1 cellular context compared by ENCODE assay signal in genomic region chr1:175019524-175019923, GRCh38.
TF ChIP-seq lines count a peak whose summit lies in the region.

No MANE protein-coding gene starts in this region.

TF ChIP-seq in K562, 482 proteins besides CTCF, POLR2A, EP300 and RAD21 (continues in another document):
- TF ChIP-seq ATF1 (CRISPR knock-in tag; IDR thresholded peaks at IDR 0.05) (no peak), ATF1 (tag; IDR thresholded peaks at IDR 0.05) (no peak), TEAD4 (IDR thresholded peaks at IDR 0.05; ENCODE audit: low read length) (no peak), TEAD4 (CRISPR knock-in tag; IDR thresholded peaks at IDR 0.05; ENCODE audit: borderline replicate concordance) (no peak), ID3 (CRISPR knock-in tag; IDR thresholded peaks at IDR 0.05) (no peak), ID3 (tag; IDR thresholded peaks at IDR 0.05) (no peak), RBM17 (IDR thresholded peaks at IDR 0.05; ENCODE audit: borderline replicate concordance, low read depth, low read length) (no peak), ZNF197 (CRISPR knock-in tag; IDR thresholded peaks at IDR 0.05; ENCODE audit: low read depth) (no peak), ARID1B (IDR thresholded peaks at IDR 0.05) (0 out of 2 replicates have a peak, but pooled peaks have one; percentile 31), PKNOX1 (IDR thresholded peaks at IDR 0.05) (peak; percentile 93), ZNF121 (CRISPR knock-in tag; conservative IDR thresholded peaks at IDR 0.05) (no peak), ESRRB (CRISPR knock-in tag; IDR thresholded peaks at IDR 0.05; ENCODE audit: borderline replicate concordance) (no peak), ZNF124 (CRISPR knock-in tag; IDR thresholded peaks at IDR 0.05) (no peak), MBD1 (CRISPR knock-in tag; IDR thresholded peaks at IDR 0.05) (no peak), ZC3H11A (IDR thresholded peaks at IDR 0.05; ENCODE audit: low read depth, low read length) (no peak), ZNF212 (CRISPR knock-in tag; IDR thresholded peaks at IDR 0.05) (no peak), POU5F1 (IDR thresholded peaks at IDR 0.05; ENCODE audit: borderline replicate concordance, low read depth, low read length, partially characterized antibody) (no peak), KDM1A (IDR thresholded peaks at IDR 0.05) (peak in 1 of 2 experiments; percentile 45; a peak in 2 of 4 replicates), ZNF785 (CRISPR knock-in tag; IDR thresholded peaks at IDR 0.05) (no peak), ZNF280B (CRISPR knock-in tag; IDR thresholded peaks at IDR 0.05) (no peak), EHMT2 (IDR thresholded peaks at IDR 0.05) (peak; percentile 11; the same call in 1 of the 2 replicates), PHF20 (IDR thresholded peaks at IDR 0.05; ENCODE audit: partially characterized antibody) (no peak), ZNF717 (CRISPR knock-in tag; IDR thresholded peaks at IDR 0.05) (no peak), HEY1 (CRISPR knock-in tag; IDR thresholded peaks at IDR 0.05; ENCODE audit: borderline replicate concordance) (no peak), HNRNPL (IDR thresholded peaks at IDR 0.05; ENCODE audit: low read depth, low read length) (no peak), DPF2 (IDR thresholded peaks at IDR 0.05) (peak; percentile 23; the same call in 1 of the 2 replicates), RHOXF2B (CRISPR knock-in tag; conservative IDR thresholded peaks at IDR 0.05) (no peak), SMAD3 (CRISPR knock-in tag; conservative IDR thresholded peaks at IDR 0.05) (no peak), CBFA2T3 (IDR thresholded peaks at IDR 0.05) (peak; percentile 45; the same call in 1 of the 2 replicates), SMARCA4 (IDR thresholded peaks at IDR 0.05) (peak; percentile 19; the same call in 1 of the 2 replicates), RB1 (IDR thresholded peaks at IDR 0.05; ENCODE audit: low read depth) (no peak), ZBTB8A (IDR thresholded peaks at IDR 0.05; ENCODE audit: partially characterized antibody) (no peak), ZFP1 (CRISPR knock-in tag; IDR thresholded peaks at IDR 0.05) (no peak), KDM4B (IDR thresholded peaks at IDR 0.05; ENCODE audit: borderline replicate concordance in 2 of 2, low read depth in 1 of 2) (no peak), MXD1 (CRISPR knock-in tag; IDR thresholded peaks at IDR 0.05; ENCODE audit: borderline replicate concordance, poor library complexity, severe bottlenecking) (no peak), ETV6 (IDR thresholded peaks at IDR 0.05; ENCODE audit: borderline replicate concordance in 1 of 2, low read depth in 2 of 2, low read length in 1 of 2) (no peak), ETV6 (CRISPR knock-in tag; IDR thresholded peaks at IDR 0.05; ENCODE audit: borderline replicate concordance) (no peak), E4F1 (CRISPR knock-in tag; IDR thresholded peaks at IDR 0.05; ENCODE audit: borderline replicate concordance) (no peak), ZKSCAN8 (CRISPR knock-in tag; IDR thresholded peaks at IDR 0.05) (no peak), ZNF668 (CRISPR knock-in tag; IDR thresholded peaks at IDR 0.05) (no peak), ADNP (tag; IDR thresholded peaks at IDR 0.05) (peak; percentile 37; the same call in 1 of the 2 replicates), ZNF696 (CRISPR knock-in tag; conservative IDR thresholded peaks at IDR 0.05) (no peak), PTRF (tag; IDR thresholded peaks at IDR 0.05) (no peak), MYBL2 (IDR thresholded peaks at IDR 0.05; ENCODE audit: low read depth) (no peak), MYBL2 (CRISPR knock-in tag; IDR thresholded peaks at IDR 0.05; ENCODE audit: borderline replicate concordance) (no peak), ZNF253 (CRISPR knock-in tag; conservative IDR thresholded peaks at IDR 0.05) (no peak), ZNF174 (CRISPR knock-in tag; IDR thresholded peaks at IDR 0.05) (no peak), PBX2 (CRISPR knock-in tag; IDR thresholded peaks at IDR 0.05; ENCODE audit: low read depth) (peak; percentile 56), PBX2 (tag; conservative IDR thresholded peaks at IDR 0.05; ENCODE audit: low read depth) (peak; percentile 91), NR2C2 (CRISPR knock-in tag; IDR thresholded peaks at IDR 0.05) (no peak), NR2C2 (tag; IDR thresholded peaks at IDR 0.05) (peak; percentile 45; the same call in 1 of the 2 replicates), ZEB2 (IDR thresholded peaks at IDR 0.05) (no peak), KLF16 (IDR thresholded peaks at IDR 0.05) (peak; percentile 18; the same call in 1 of the 2 replicates), NR2C1 (IDR thresholded peaks at IDR 0.05) (0 out of 2 replicates have a peak, but pooled peaks have one; percentile 15), NR2C1 (tag; IDR thresholded peaks at IDR 0.05) (no peak), DEAF1 (CRISPR knock-in tag; IDR thresholded peaks at IDR 0.05) (no peak), CEBPG (CRISPR knock-in tag; IDR thresholded peaks at IDR 0.05) (no peak), CEBPG (tag; conservative IDR thresholded peaks at IDR 0.05 in 1 of 2, IDR thresholded peaks at IDR 0.05 in 1 of 2) (no peak), HES1 (IDR thresholded peaks at IDR 0.05; ENCODE audit: low read depth) (no peak), HOMEZ (CRISPR knock-in tag; IDR thresholded peaks at IDR 0.05) (no peak)
